ENCODE assay signal across 14 cellular contexts in genomic region chr5:145531038-145531734, GRCh38.
DNase-seq lines count a peak whose midpoint lies in the region; ATAC-seq, FAIRE-seq and TF ChIP-seq lines count a peak whose summit lies in the region.
"Had no signal": no experiment of that assay in that cellular context is flagged by ENCODE, and none has a peak within 500 bp of the region (broad histone marks: within the 10 kb centered on the region; RNA-seq: fewer than 3 reads in every experiment).

No MANE protein-coding gene starts in this region.

- no peaks in the 10 kb centered on the region for H3K36me3 ChIP-seq in OCI-LY7 (ENCODE audit: insufficient read depth, low read length)
- H3K36me3 ChIP-seq: vagina had no signal

- TF ChIP-seq RAD21 in A549 (conservative IDR thresholded peaks at IDR 0.05 in 1 of 2, IDR thresholded peaks at IDR 0.05 in 1 of 2), result 0 out of 5 replicates have a peak, but pooled peaks of 1 of the 2 experiments have one; percentile 10

- no peak for TF ChIP-seq POLR2A in A549 (IDR thresholded peaks at IDR 0.05; ENCODE audit: low read length)

- no peak overlapping the region for H3K4me3 ChIP-seq in A549
- H3K4me3 ChIP-seq in OCI-LY7 (ENCODE audit: low read depth, low read length, poor library complexity, severe bottlenecking), result no peak overlapping the region
- H3K4me3 ChIP-seq: vagina had no signal

- H3K4me1 ChIP-seq in A549, result peaks cover 12% of the 10 kb centered on the region
- no peaks in the 10 kb centered on the region for H3K4me1 ChIP-seq in OCI-LY7 (ENCODE audit: insufficient read depth, low read length, poor library complexity, severe bottlenecking)
- H3K4me1 ChIP-seq: vagina had no signal

- BruUV-seq in MCF 10A (replicated peaks; lab: Mats Ljungman, UMichigan), result no TSS peak
- no TSS peak for BruUV-seq in OCI-LY7 (replicated peaks; lab: Mats Ljungman, UMichigan)

- H3K36me3 Mint-ChIP-seq in MCF 10A (ENCODE audit: insufficient read depth, unreplicated experiment), result no peaks in the 10 kb centered on the region
- H3K36me3 Mint-ChIP-seq: memory B cell had no signal

- H3K27me3 Mint-ChIP-seq in MCF 10A (ENCODE audit: insufficient read depth, unreplicated experiment), result no peaks in the 10 kb centered on the region
- H3K27me3 Mint-ChIP-seq: B cell, memory B cell had no signal

- CTCF ChIA-PET in A549 (lab: Yijun Ruan, JAX) (no interaction called here), MCF 10A (lab: Yijun Ruan, JAX) (interaction anchor here (0.6 to 1.2 kb wide), 6 partner anchors 215 to 1621 kb away, joined by 3 to 6 read pairs (median 4); no protein-coding TSS in a partner anchor), HEK293T (lab: Yijun Ruan, JAX) (interaction anchor here (0.6 kb wide), 2 partner anchors 34 to 189 kb away, joined by 3 to 4 read pairs; no protein-coding TSS in a partner anchor), OCI-LY7 (lab: Charles Lee; ENCODE audit: unreplicated experiment) (no interaction called here)

- no peaks in the 10 kb centered on the region for H4K20me1 ChIP-seq in OCI-LY7 (ENCODE audit: insufficient read depth, low read length)

- 8% methylated on average over 5 of the region's 5 CpGs for WGBS in A549 (ENCODE audit: missing lambda C conversion rate)

- peak; percentile 10 to 48 for DNase-seq in A549 (ENCODE audit: low read depth in 1 of 2, low spot score in 1 of 2)
- peak; percentile 59 for DNase-seq in HS-5 (ENCODE audit: low read depth)
- peak; percentile 94 for DNase-seq in MCF 10A (ENCODE audit: unreplicated experiment)
- DNase-seq in left kidney (ENCODE audit: low read depth, low spot score), result peak; percentile 9
- DNase-seq in HEK293T (ENCODE audit: extremely low spot score), result no peak
- DNase-seq in AML-193 (lab: John Stamatoyannopoulos, UW), result no peak
- no peak for DNase-seq in OCI-LY7 (ENCODE audit: low spot score)
- DNase-seq: stimulated activated CD4-positive, alpha-beta T cell treated with anti-CD3 and anti-CD28 coated beads, Interleukin-4, amount 100 ng/mL, for 4 hours had no signal

- H3K9me3 ChIP-seq in A549 (no peaks in the 10 kb centered on the region), OCI-LY7 (ENCODE audit: low read length) (no peaks in the 10 kb centered on the region)
- H3K9me3 ChIP-seq: vagina had no signal

- H3K27ac ChIP-seq in A549, result peak overlapping the region in 1 of 2 experiments; percentile 54; a peak in 3 of 6 replicates
- H3K27ac ChIP-seq in OCI-LY7 (ENCODE audit: low read depth, low read length, poor library complexity, severe bottlenecking), result no peak overlapping the region
- H3K27ac ChIP-seq: vagina had no signal

- TF ChIP-seq EP300 in A549 (IDR thresholded peaks at IDR 0.05), result no peak

- no peak overlapping the region for H3K4me3 Mint-ChIP-seq in MCF 10A (ENCODE audit: unreplicated experiment)
- H3K4me3 Mint-ChIP-seq: B cell, memory B cell had no signal

- H3K9me2 ChIP-seq in OCI-LY7 (ENCODE audit: insufficient read depth, low read length), result no peaks in the 10 kb centered on the region

- intact Hi-C loops in MCF 10A (cut with micrococcal nuclease), result no loop called here
- intact Hi-C loops in OCI-LY7 (cut with micrococcal nuclease; ENCODE audit: unreplicated experiment), result no loop called here

- ATAC-seq in A549 (peak; percentile 81 to 88), HG03457 (IDR thresholded peaks at IDR 0.05; ENCODE audit: unreplicated experiment) (no peak)

- H3K79me2 ChIP-seq in OCI-LY7 (ENCODE audit: insufficient read depth, low read depth, low read length), result no peaks in the 10 kb centered on the region

- POLR2A ChIA-PET in A549 (lab: Yijun Ruan, JAX), result no interaction called here
- POLR2A ChIA-PET in MCF 10A (lab: Yijun Ruan, JAX), result interaction anchor here (0.7 kb wide), 1 partner anchor 36 kb away, joined by 3 read pairs; no protein-coding TSS in a partner anchor
- POLR2A ChIA-PET in HEK293T (lab: Yijun Ruan, JAX), result no interaction called here
- POLR2A ChIA-PET in OCI-LY7 (lab: Charles Lee), result interaction anchor here (0.9 kb wide), 1 partner anchor 16 kb away, joined by 3 read pairs; no protein-coding TSS in a partner anchor

- H3K4me2 ChIP-seq in A549 (peak overlapping the region; percentile 33), OCI-LY7 (ENCODE audit: low read length) (no peak overlapping the region)

- no peak for FAIRE-seq in A549 (lab: Jason Lieb, UNC)
- FAIRE-seq: GM18507, H1 had no signal

- no peak overlapping the region for H2AFZ ChIP-seq in OCI-LY7 (ENCODE audit: low read length)

- TF ChIP-seq CTCF in A549 (IDR thresholded peaks at IDR 0.05), result no peak
- TF ChIP-seq CTCF in MCF 10A (IDR thresholded peaks at IDR 0.05; ENCODE audit: unreplicated experiment), result no peak
- no peak for TF ChIP-seq CTCF in OCI-LY7 (conservative IDR thresholded peaks at IDR 0.05; ENCODE audit: low read length)

- H3K9me3 Mint-ChIP-seq in MCF 10A (ENCODE audit: unreplicated experiment), result no peaks in the 10 kb centered on the region

- peaks cover 16% of the 10 kb centered on the region for H3K4me1 Mint-ChIP-seq in MCF 10A (ENCODE audit: insufficient read depth, unreplicated experiment)
- H3K4me1 Mint-ChIP-seq: B cell, memory B cell had no signal

- peak overlapping the region; percentile 83 for H3K27ac Mint-ChIP-seq in MCF 10A (ENCODE audit: low read depth, unreplicated experiment)
- H3K27ac Mint-ChIP-seq: B cell, memory B cell had no signal

TF ChIP-seq in A549, 52 proteins besides CTCF, POLR2A, EP300 and RAD21:
- TF ChIP-seq HOXB13 (CRISPR knock-in tag; IDR thresholded peaks at IDR 0.05; ENCODE audit: low read depth) (no peak), RARB (CRISPR knock-in tag; IDR thresholded peaks at IDR 0.05) (no peak), EHMT2 (IDR thresholded peaks at IDR 0.05; ENCODE audit: low read depth) (no peak), HES2 (IDR thresholded peaks at IDR 0.05) (no peak)
TF ChIP-seq in A549: peak in this region for 0.

TF ChIP-seq in HEK293T, 16 proteins besides CTCF, POLR2A, EP300 and RAD21:
- TF ChIP-seq SUZ12 (IDR thresholded peaks at IDR 0.05), result no peak
- TF ChIP-seq ELF4 (IDR thresholded peaks at IDR 0.05), result no peak
- no peak for TF ChIP-seq LEF1 (IDR thresholded peaks at IDR 0.05; ENCODE audit: borderline replicate concordance)
- no peak for TF ChIP-seq CTBP1 (IDR thresholded peaks at IDR 0.05; ENCODE audit: borderline replicate concordance)
TF ChIP-seq in HEK293T: peak in this region for 0.

Comparison
In these comparisons a context has a peak if more than half of its experiments do, and no peak if none do; other contexts are left out.
1. DNase-seq: peak in A549 (2 of 2), HS-5 (single experiment), MCF 10A (single experiment) and left kidney (single experiment); none in HEK293T (single experiment), AML-193 (0 of 2) and OCI-LY7 (single experiment).
2. CTCF ChIA-PET loops: an anchor here in MCF 10A (0.6 to 1.2 kb wide) and HEK293T (0.6 kb wide); none called in A549 and OCI-LY7.
3. POLR2A ChIA-PET loops: an anchor here in MCF 10A (0.7 kb wide) and OCI-LY7 (0.9 kb wide); none called in A549 and HEK293T.